26 cellular contexts compared by ENCODE assay signal in genomic region chr6:139985236-139985815, GRCh38.
DNase-seq lines count a peak whose midpoint lies in the region; ATAC-seq, FAIRE-seq and TF ChIP-seq lines count a peak whose summit lies in the region.
"Had no signal": no experiment of that assay in that cellular context is flagged by ENCODE, and none has a peak within 500 bp of the region (broad histone marks: within the 10 kb centered on the region; RNA-seq: fewer than 3 reads in every experiment).

No MANE protein-coding gene starts in this region.

- H3K27me3 ChIP-seq in Panc1 (ENCODE audit: control insufficient read depth, insufficient read depth, low read length) (no peaks in the 10 kb centered on the region), trophoblast cell (ENCODE audit: insufficient read depth, low read length) (no peaks in the 10 kb centered on the region), adrenal gland (no peaks in the 10 kb centered on the region), testis (no peaks in the 10 kb centered on the region)
- H3K27me3 ChIP-seq: BE2C had no signal

- FAIRE-seq in islet of Langerhans (lab: Jason Lieb, UNC), result peak; percentile 27
- FAIRE-seq: A204.1, GM12878, H54 had no signal

- H3K27me3 Mint-ChIP-seq in HFFc6 (ENCODE audit: insufficient read depth), result no peaks in the 10 kb centered on the region

- no peak overlapping the region for H4K91ac ChIP-seq in trophoblast cell (ENCODE audit: low read depth, low read length)

- no peak overlapping the region for H4K8ac ChIP-seq in trophoblast cell (ENCODE audit: low read depth, low read length)

- no peaks in the 10 kb centered on the region for H3K9me3 Mint-ChIP-seq in HFFc6
- H3K9me3 Mint-ChIP-seq: CD8-positive, alpha-beta memory T cell; GM23338; IgD-negative memory B cell had no signal

- H3K27ac ChIP-seq in Panc1 (ENCODE audit: low read length), result peak overlapping the region; percentile 85; the same call in 1 of the 2 replicates
- H3K27ac ChIP-seq in trophoblast cell (ENCODE audit: low read depth, low read length), result peak overlapping the region; percentile 80
- H3K27ac ChIP-seq in OCI-LY7 (ENCODE audit: low read depth, low read length, poor library complexity, severe bottlenecking), result no peak overlapping the region
- H3K27ac ChIP-seq in adrenal gland, result no peak overlapping the region
- no peak overlapping the region for H3K27ac ChIP-seq in testis
- H3K27ac ChIP-seq: HL-60 had no signal

- peak overlapping the region; percentile 88 for H2BK120ac ChIP-seq in trophoblast cell (ENCODE audit: insufficient read depth, low read length, poor library complexity)

- CTCF ChIA-PET in Panc1 (lab: Charles Lee) (no interaction called here), OCI-LY7 (lab: Charles Lee; ENCODE audit: unreplicated experiment) (no interaction called here)

- peaks cover 3% of the 10 kb centered on the region for H3K79me2 ChIP-seq in trophoblast cell (ENCODE audit: control insufficient read depth, insufficient read depth, low read length, poor library complexity)
- no peaks in the 10 kb centered on the region for H3K79me2 ChIP-seq in OCI-LY7 (ENCODE audit: insufficient read depth, low read depth, low read length)

- H2BK12ac ChIP-seq in trophoblast cell (ENCODE audit: low read length), result peak overlapping the region; percentile 61

- BruUV-seq in Panc1 (replicated peaks; lab: Mats Ljungman, UMichigan) (no TSS peak), OCI-LY7 (replicated peaks; lab: Mats Ljungman, UMichigan) (no TSS peak)

- H4K20me1 ChIP-seq in OCI-LY7 (ENCODE audit: insufficient read depth, low read length), result no peaks in the 10 kb centered on the region

- peaks cover 15% of the 10 kb centered on the region for H3K79me1 ChIP-seq in trophoblast cell (ENCODE audit: low read length)

- intact Hi-C loops in Panc1 (cut with micrococcal nuclease; ENCODE audit: unreplicated experiment), result loop anchor here (10.0 kb wide), 1 partner anchor 611 kb away; the partner anchor contains the start of gene CITED2
- intact Hi-C loops in OCI-LY7 (cut with micrococcal nuclease; ENCODE audit: unreplicated experiment), result no loop called here
- intact Hi-C loops in adrenal gland (cut with DNase I), result no loop called here
- intact Hi-C loops in testis (cut with DNase I; ENCODE audit: low total_unique reads), result no loop called here

- ATAC-seq in Panc1 (no peak), GM19328 (IDR thresholded peaks at IDR 0.05; ENCODE audit: unreplicated experiment) (no peak)
- ATAC-seq: GM12878, GM23338 had no signal

- no peak overlapping the region for H2BK5ac ChIP-seq in trophoblast cell (ENCODE audit: low read depth, low read length, poor library complexity)

- H2AFZ ChIP-seq in trophoblast cell (ENCODE audit: insufficient read depth, low read length, poor library complexity), result no peak overlapping the region
- H2AFZ ChIP-seq in OCI-LY7 (ENCODE audit: low read length), result no peak overlapping the region
- H2AFZ ChIP-seq: GM23338 had no signal

- H4K12ac ChIP-seq in trophoblast cell (ENCODE audit: low read depth, low read length), result no peak overlapping the region

- H3K14ac ChIP-seq in trophoblast cell (ENCODE audit: low read length), result no peak overlapping the region

- H3K4me1 ChIP-seq in Panc1 (ENCODE audit: control insufficient read depth, insufficient read depth, low read length), result peaks cover 38% of the 10 kb centered on the region
- peaks cover 6 to 13% of the 10 kb centered on the region in 2 experiments for H3K4me1 ChIP-seq in trophoblast cell (ENCODE audit: control insufficient read depth in 1 of 2, insufficient read depth in 2 of 2, low read length in 2 of 2)
- H3K4me1 ChIP-seq in OCI-LY7 (ENCODE audit: insufficient read depth, low read length, poor library complexity, severe bottlenecking), result no peaks in the 10 kb centered on the region
- peaks cover 3 to 37% of the 10 kb centered on the region in 2 donors for H3K4me1 ChIP-seq in adrenal gland (replicated peaks in 1 of 2)
- peaks cover 6% of the 10 kb centered on the region for H3K4me1 ChIP-seq in testis

- POLR2A ChIA-PET in Panc1 (lab: Charles Lee) (no interaction called here), OCI-LY7 (lab: Charles Lee) (no interaction called here)

- no peak overlapping the region for H3K18ac ChIP-seq in trophoblast cell (ENCODE audit: low read length)

- no peaks in the 10 kb centered on the region for H3K36me3 ChIP-seq in Panc1 (ENCODE audit: control insufficient read depth, insufficient read depth, low read length)
- H3K36me3 ChIP-seq in trophoblast cell (ENCODE audit: control insufficient read depth in 1 of 2, insufficient read depth in 2 of 2, low read length in 2 of 2), result no peaks in the 10 kb centered on the region
- no peaks in the 10 kb centered on the region for H3K36me3 ChIP-seq in OCI-LY7 (ENCODE audit: insufficient read depth, low read length)
- H3K36me3 ChIP-seq in adrenal gland (replicated peaks in 1 of 2), result no peaks in the 10 kb centered on the region
- no peaks in the 10 kb centered on the region for H3K36me3 ChIP-seq in testis (ENCODE audit: low read depth, missing control alignments)
- H3K36me3 ChIP-seq: BE2C had no signal

- peaks cover 4% of the 10 kb centered on the region for H3K36me3 Mint-ChIP-seq in HFFc6 (ENCODE audit: low read depth)
- H3K36me3 Mint-ChIP-seq: CD4-positive, CD25-positive, alpha-beta regulatory T cell; CD8-positive, alpha-beta memory T cell; IgD-negative memory B cell had no signal

- no peaks in the 10 kb centered on the region for H3K9me2 ChIP-seq in OCI-LY7 (ENCODE audit: insufficient read depth, low read length)

- peaks cover 96% of the 10 kb centered on the region for H3K4me1 Mint-ChIP-seq in HFFc6 (ENCODE audit: low read depth)
- H3K4me1 Mint-ChIP-seq: CD4-positive, CD25-positive, alpha-beta regulatory T cell had no signal

- H3K23ac ChIP-seq in trophoblast cell (ENCODE audit: low read length), result no peak overlapping the region

- no peak overlapping the region for H3K4me2 ChIP-seq in trophoblast cell (ENCODE audit: low read length)
- H3K4me2 ChIP-seq in OCI-LY7 (ENCODE audit: low read length), result no peak overlapping the region
- H3K4me2 ChIP-seq: GM23338 had no signal

- no peak overlapping the region for H3K4ac ChIP-seq in trophoblast cell (ENCODE audit: low read depth, low read length)

- no peak for TF ChIP-seq CTCF in HFFc6 (IDR thresholded peaks at IDR 0.05)
- TF ChIP-seq CTCF in Panc1 (IDR thresholded peaks at IDR 0.05), result no peak
- TF ChIP-seq CTCF in OCI-LY7 (conservative IDR thresholded peaks at IDR 0.05; ENCODE audit: low read length), result no peak
- no peak for TF ChIP-seq CTCF in adrenal gland (IDR thresholded peaks at IDR 0.05)
- no peak for TF ChIP-seq CTCF in testis (IDR thresholded peaks at IDR 0.05)

- in situ Hi-C loops in Panc1 (cut with HindIII; ENCODE audit: low pct_unique_long_range_greater_than_20kb, low sequenced_read_pairs), result no loop called here

- DNase-seq in HFFc6 (no peak), Panc1 (ENCODE audit: low read depth, low spot score) (no peak), trophoblast cell (no peak), OCI-LY7 (ENCODE audit: low spot score) (no peak), adrenal gland (no peak), testis (no peak)
- DNase-seq: ACHN; BE2C; C1 segment of cervical spinal cord; CD4-positive, CD25-positive, alpha-beta regulatory T cell; CD8-positive, alpha-beta memory T cell; COR-L47; DMS 273 treated with DMSO at 0.1 percent for 48 hours; DMS53; DND-41; EL; HCEC 1CT; KG1 had no signal

- H3K9me3 ChIP-seq in Panc1 (ENCODE audit: control insufficient read depth, insufficient read depth, low read depth, low read length) (no peaks in the 10 kb centered on the region), trophoblast cell (ENCODE audit: insufficient read depth, low read depth, low read length) (no peaks in the 10 kb centered on the region), OCI-LY7 (ENCODE audit: low read length) (no peaks in the 10 kb centered on the region), adrenal gland (replicated peaks in 1 of 3) (no peaks in the 10 kb centered on the region), testis (no peaks in the 10 kb centered on the region)
- H3K9me3 ChIP-seq: BE2C had no signal

- H3K9ac ChIP-seq in trophoblast cell (ENCODE audit: low read length), result no peak overlapping the region

- H3K4me3 ChIP-seq in Panc1 (ENCODE audit: low read depth in 2 of 2, low read length in 2 of 2) (no peak overlapping the region), trophoblast cell (ENCODE audit: low read depth, low read length) (no peak overlapping the region), OCI-LY7 (ENCODE audit: low read depth, low read length, poor library complexity, severe bottlenecking) (no peak overlapping the region), adrenal gland (no peak overlapping the region), testis (no peak overlapping the region)
- H3K4me3 ChIP-seq: GM12878, GM23338 had no signal

- TF ChIP-seq POLR2A in adrenal gland (IDR thresholded peaks at IDR 0.05) (no peak), testis (IDR thresholded peaks at IDR 0.05) (no peak)

- H3K27ac Mint-ChIP-seq in HFFc6, result peak overlapping the region; percentile 81; the same call in 1 of the 2 replicates
- H3K27ac Mint-ChIP-seq: CD4-positive, CD25-positive, alpha-beta regulatory T cell; GM23338; IgD-negative memory B cell had no signal

- H3K4me3 Mint-ChIP-seq in HFFc6, result no peak overlapping the region
- H3K4me3 Mint-ChIP-seq: CD4-positive, CD25-positive, alpha-beta regulatory T cell; CD8-positive, alpha-beta memory T cell; GM23338; IgD-negative memory B cell had no signal

- no peak overlapping the region for H2AK5ac ChIP-seq in trophoblast cell (ENCODE audit: low read length)

Comparison
In these comparisons a context has a peak if more than half of its experiments do, and no peak if none do; other contexts are left out.
1. H3K27ac ChIP-seq: peak in Panc1 (single experiment) and trophoblast cell (single experiment); none in OCI-LY7 (single experiment), adrenal gland (0 of 5) and testis (0 of 2).